Comparison of ENCODE assay signal across 2 cellular contexts in genomic region chr4:70501838-70502237, GRCh38.
TF ChIP-seq lines count a peak whose summit lies in the region.

No MANE protein-coding gene starts in this region.

TF ChIP-seq in HEK293, 187 proteins besides CTCF, POLR2A, EP300 and RAD21:
- TF ChIP-seq REST (tag by site-specific recombination; IDR thresholded peaks at IDR 0.05): peak; percentile 92
TF ChIP-seq in HEK293: peak in this region for 1; not testable (repeated sequence) for 186.

TF ChIP-seq in SK-N-SH, 30 proteins besides CTCF, POLR2A, EP300 and RAD21:
- TF ChIP-seq REST (IDR thresholded peaks at IDR 0.05; ENCODE audit: low read depth, low read length): 0 out of 2 replicates have a peak, but pooled peaks have one; percentile 51
